17 cellular contexts compared by ENCODE assay signal in the genomic region with DNA sequence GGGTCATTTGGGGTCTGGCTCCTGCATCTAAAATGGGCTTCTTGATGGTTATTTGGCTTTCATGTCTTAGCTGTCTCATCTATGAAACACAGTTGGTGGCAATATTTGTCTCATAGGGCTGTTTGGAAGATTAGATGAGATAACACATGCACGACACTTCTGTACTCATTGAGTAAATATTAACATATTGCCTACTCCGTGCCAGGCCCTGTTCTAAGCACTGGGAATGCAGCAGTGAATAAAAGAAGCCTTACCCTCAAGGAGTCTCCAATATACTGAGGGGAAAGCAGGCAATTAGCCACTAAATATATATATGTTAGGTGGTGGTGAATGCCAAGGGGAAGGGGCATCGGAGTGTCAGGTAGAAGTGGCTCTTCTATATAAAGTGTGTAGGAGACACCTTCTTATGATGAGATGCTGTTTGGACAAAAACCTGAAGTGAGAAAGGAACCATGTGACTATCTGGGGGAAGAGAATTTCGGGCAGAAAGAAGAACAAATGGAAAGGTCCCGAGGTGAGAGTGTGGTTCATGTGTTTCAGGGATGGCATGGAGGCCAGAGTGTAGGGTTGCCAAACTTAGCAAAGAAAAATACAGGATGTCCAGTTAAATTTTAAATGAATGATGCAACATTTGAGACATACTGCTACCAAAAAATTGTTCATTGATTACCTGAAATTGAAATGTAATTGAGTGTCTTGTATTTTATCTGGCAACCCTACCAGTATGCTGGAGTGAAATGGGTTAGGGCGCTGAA. TPM values are rescaled to one million over a fixed set of nuclear protein-coding genes. Genes with fewer than 3 reads are reported as not detected.
"Had no signal": no experiment of that assay in that cellular context is flagged by ENCODE, and none has a peak within 500 bp of the region (broad histone marks: within the 10 kb centered on the region; RNA-seq: fewer than 3 reads in every experiment).

No MANE protein-coding gene starts in this region.

- H3K36me3 ChIP-seq: heart right ventricle, left lung, sigmoid colon, thoracic aorta had no signal

- H3K36me3 Mint-ChIP-seq: memory B cell had no signal

- H3K27ac Mint-ChIP-seq: activated naive CD4-positive, alpha-beta T cell treated with anti-CD3 and anti-CD28 coated beads for 36 hours; activated T-helper 2 cell treated with anti-CD3 and anti-CD28 coated beads, Interferon-gamma antibody, Interleukin-2, Interleukin-4, amounts not matched to agents 10 μg/mL and 5 μg/mL and 100 μg/mL, durations not matched to agents 14 hours and 24 hours and 36 hours; effector memory CD8-positive, alpha-beta T cell; memory B cell had no signal

- H3K27ac ChIP-seq: epithelial cell of prostate, heart right ventricle, left lung, sigmoid colon, thoracic aorta had no signal

- H3K27me3 ChIP-seq: heart right ventricle, left lung, sigmoid colon had no signal

- H3K9me3 ChIP-seq: heart right ventricle, left lung, sigmoid colon, thoracic aorta had no signal

- H3K4me3 ChIP-seq: heart right ventricle, left lung, sigmoid colon, thoracic aorta had no signal

- H3K9me3 Mint-ChIP-seq: activated naive CD4-positive, alpha-beta T cell treated with anti-CD3 and anti-CD28 coated beads for 36 hours; activated T-helper 2 cell treated with anti-CD3 and anti-CD28 coated beads, Interferon-gamma antibody, Interleukin-2, Interleukin-4, amounts not matched to agents 10 μg/mL and 5 μg/mL and 100 μg/mL, durations not matched to agents 14 hours and 24 hours and 36 hours; effector memory CD8-positive, alpha-beta T cell; memory B cell had no signal

- H3K4me3 Mint-ChIP-seq: activated naive CD4-positive, alpha-beta T cell treated with anti-CD3 and anti-CD28 coated beads for 36 hours; effector memory CD8-positive, alpha-beta T cell; memory B cell had no signal

- ATAC-seq: effector memory CD8-positive, alpha-beta T cell; heart right ventricle; left lung had no signal

- DNase-seq: activated CD4-positive, alpha-beta T cell treated with anti-CD3 and anti-CD28 coated beads for 1 hour; activated CD4-positive, alpha-beta T cell treated with anti-CD3 and anti-CD28 coated beads, Interleukin-2, amount 50 U/mL, for 48 hours; activated naive CD4-positive, alpha-beta T cell treated with anti-CD3 and anti-CD28 coated beads for 36 hours; dermis blood vessel endothelial cell; effector memory CD8-positive, alpha-beta T cell; heart right ventricle; left lung; sigmoid colon; stimulated activated CD4-positive, alpha-beta T cell treated with anti-CD3 and anti-CD28 coated beads, Interleukin-1b, Interleukin-23, amount 100 ng/mL, for 48 hours; T-helper 1 cell; T1000 had no signal

RNA-seq across cellular contexts. Expression of gene SLC3A1, which starts 11.8 kb away (rescaled TPM):
- total RNA-seq: activated naive CD4-positive, alpha-beta T cell treated with anti-CD3 and anti-CD28 coated beads for 36 hours; chondrocyte; left lung; pulmonary artery endothelial cell had no signal
